In genomic region chr10:110500515-110500905, GRCh38 we compare ENCODE assay signal across 10 cellular contexts. TPM values are rescaled to one million over a fixed set of nuclear protein-coding genes. Genes with fewer than 3 reads are reported as not detected.
DNase-seq lines count a peak whose midpoint lies in the region; ATAC-seq and TF ChIP-seq lines count a peak whose summit lies in the region.
"Had no signal": no experiment of that assay in that cellular context is flagged by ENCODE, and none has a peak within 500 bp of the region (broad histone marks: within the 10 kb centered on the region; RNA-seq: fewer than 3 reads in every experiment).

No MANE protein-coding gene starts in this region.

- H3K9me3 Mint-ChIP-seq in activated CD4-positive, alpha-beta T cell treated with anti-CD3 and anti-CD28 coated beads, Interleukin-2, amount 10 ng/mL, durations not matched to agents 24 days and 14 days = no peaks in the 10 kb centered on the region

- H3K27ac ChIP-seq in right atrium auricular region = peak overlapping the region; percentile 95 to 97
- peak overlapping the region in 2 of 3 donors; percentile 62 to 72 for H3K27ac ChIP-seq in thyroid gland
- H3K27ac ChIP-seq: BLaER1 had no signal

- ATAC-seq in GM21515 (IDR thresholded peaks at IDR 0.05; ENCODE audit: unreplicated experiment) = no peak

- TF ChIP-seq CTCF in right atrium auricular region (IDR thresholded peaks at IDR 0.05) (no peak), thyroid gland (IDR thresholded peaks at IDR 0.05) (no peak)

- H3K27me3 Mint-ChIP-seq in activated CD4-positive, alpha-beta T cell treated with anti-CD3 and anti-CD28 coated beads, Interleukin-2, amount 10 ng/mL, durations not matched to agents 24 days and 14 days = no peaks in the 10 kb centered on the region

- H3K4me1 ChIP-seq in adipocyte (ENCODE audit: control insufficient read depth, insufficient read depth, low read length) (peaks cover 76% of the 10 kb centered on the region), right atrium auricular region (peaks cover 0 to 89% of the 10 kb centered on the region in 2 donors), thyroid gland (peaks cover 44 to 63% of the 10 kb centered on the region in 2 donors)

- intact Hi-C loops in activated CD4-positive, alpha-beta T cell treated with anti-CD3 and anti-CD28 coated beads, Interleukin-2, amount 10 ng/mL, durations not matched to agents 24 days and 14 days (cut with micrococcal nuclease) = loop anchor here (1.0 to 10.0 kb wide), 2 partner anchors 47 to 364 kb away; no protein-coding TSS in a partner anchor
- intact Hi-C loops in thyroid gland (cut with DNase I) = no loop called here

- peaks cover 74% of the 10 kb centered on the region for H3K36me3 Mint-ChIP-seq in activated CD4-positive, alpha-beta T cell treated with anti-CD3 and anti-CD28 coated beads, Interleukin-2, amount 10 ng/mL, durations not matched to agents 24 days and 14 days (ENCODE audit: low read depth)

- peak overlapping the region; percentile 94 for H3K9ac ChIP-seq in adipocyte (ENCODE audit: low read length)
- H3K9ac ChIP-seq: BLaER1 had no signal

- DNase-seq in activated CD4-positive, alpha-beta T cell treated with anti-CD3 and anti-CD28 coated beads, Interleukin-2, amount 10 ng/mL, durations not matched to agents 24 days and 14 days = peak; percentile 69
- DNase-seq in activated CD4-positive, alpha-beta T cell treated with anti-CD3 and anti-CD28 coated beads for 1 hour = no peak
- peak; percentile 84 for DNase-seq in adipocyte (ENCODE audit: low read depth)
- no peak for DNase-seq in right atrium auricular region (ENCODE audit: low spot score)
- DNase-seq in thyroid gland = no peak
- DNase-seq in NCI-H1436 (lab: John Stamatoyannopoulos, UW) = no peak
- no peak for DNase-seq in ecto neural progenitor cell (ENCODE audit: low spot score)
- DNase-seq: NCI-H1436 treated with DMSO at 0.1 percent for 48 hours had no signal

- peak overlapping the region; percentile 99 for H3K4me3 Mint-ChIP-seq in activated CD4-positive, alpha-beta T cell treated with anti-CD3 and anti-CD28 coated beads, Interleukin-2, amount 10 ng/mL, durations not matched to agents 24 days and 14 days

- H3K27me3 ChIP-seq in adipocyte (replicated peaks; ENCODE audit: control insufficient read depth, insufficient read depth, low read length) (no peaks in the 10 kb centered on the region), right atrium auricular region (no peaks in the 10 kb centered on the region), thyroid gland (no peaks in the 10 kb centered on the region)

- TF ChIP-seq POLR2A in thyroid gland (IDR thresholded peaks at IDR 0.05) = no peak

- H3K36me3 ChIP-seq in adipocyte (ENCODE audit: control insufficient read depth, insufficient read depth, low read length, severe bottlenecking) = peaks cover 3% of the 10 kb centered on the region
- H3K36me3 ChIP-seq in right atrium auricular region = no peaks in the 10 kb centered on the region
- H3K36me3 ChIP-seq in thyroid gland = no peaks in the 10 kb centered on the region
- H3K36me3 ChIP-seq: BLaER1 had no signal

- H3K4me3 ChIP-seq in adipocyte (ENCODE audit: low read length) = peak overlapping the region; percentile 88
- peak overlapping the region in 1 of 2 donors; percentile 82 for H3K4me3 ChIP-seq in right atrium auricular region
- H3K4me3 ChIP-seq in thyroid gland (replicated peaks in 1 of 3) = no peak overlapping the region
- H3K4me3 ChIP-seq: BLaER1 had no signal

- no peaks in the 10 kb centered on the region for H3K9me3 ChIP-seq in adipocyte (ENCODE audit: control insufficient read depth, low read length)
- no peaks in the 10 kb centered on the region for H3K9me3 ChIP-seq in right atrium auricular region
- no peaks in the 10 kb centered on the region for H3K9me3 ChIP-seq in thyroid gland
- H3K9me3 ChIP-seq: BLaER1 had no signal

- peaks cover 72% of the 10 kb centered on the region for H3K4me1 Mint-ChIP-seq in activated CD4-positive, alpha-beta T cell treated with anti-CD3 and anti-CD28 coated beads, Interleukin-2, amount 10 ng/mL, durations not matched to agents 24 days and 14 days

- 70 to 75% methylated on average over 3 of the region's 3 CpGs for WGBS in thyroid gland, 2 donors

- H3K27ac Mint-ChIP-seq in activated CD4-positive, alpha-beta T cell treated with anti-CD3 and anti-CD28 coated beads, Interleukin-2, amount 10 ng/mL, durations not matched to agents 24 days and 14 days = peak overlapping the region; percentile 92

RNA-seq across cellular contexts. Expression of gene DUSP5, which starts 2.8 kb away (rescaled TPM):
- 76.0 and 79.9 TPM in 2 replicates for total RNA-seq in activated CD4-positive, alpha-beta T cell treated with anti-CD3 and anti-CD28 coated beads, Interleukin-2, amount 10 ng/mL, durations not matched to agents 24 days and 14 days
- 10 to 100 TPM; 17.8 to 28.4 TPM for total RNA-seq in right atrium auricular region
- 10 to 100 TPM in 1 of 4 donors, 1 to 10 TPM in 3; 2.1 to 14.2 (median 7.1) TPM for total RNA-seq in thyroid gland

Comparison
In these comparisons a context has a peak if more than half of its experiments do, and no peak if none do; other contexts are left out.
1. DNase-seq: peak in activated CD4-positive, alpha-beta T cell treated with anti-CD3 and anti-CD28 coated beads, Interleukin-2, amount 10 ng/mL, durations not matched to agents 24 days and 14 days (single experiment) and adipocyte (single experiment); none in activated CD4-positive, alpha-beta T cell treated with anti-CD3 and anti-CD28 coated beads for 1 hour (single experiment), right atrium auricular region (single experiment), thyroid gland (0 of 2), NCI-H1436 (single experiment) and ecto neural progenitor cell (single experiment).